Comparison of ENCODE assay signal across 1 cellular context in genomic region chr17:30950669-30951399, GRCh38.
TF ChIP-seq lines count a peak whose summit lies in the region.

No MANE protein-coding gene starts in this region.

TF ChIP-seq in HepG2, 621 proteins besides CTCF, POLR2A, EP300 and RAD21 (continued from another document and continues in another):
- TF ChIP-seq HNF1B (CRISPR knock-in tag; IDR thresholded peaks at IDR 0.05), result peak; percentile 61; the same call in 1 of the 2 replicates
- TF ChIP-seq GABPB1 (CRISPR knock-in tag; IDR thresholded peaks at IDR 0.05), result 0 out of 2 replicates have a peak, but pooled peaks have one; percentile 29
- 0 out of 2 replicates have a peak, but pooled peaks have one; percentile 24 for TF ChIP-seq HIC2 (CRISPR knock-in tag; IDR thresholded peaks at IDR 0.05; ENCODE audit: low read depth)
- 0 out of 2 replicates have a peak, but pooled peaks have one; percentile 17 for TF ChIP-seq TFE3 (CRISPR knock-in tag; IDR thresholded peaks at IDR 0.05)
- TF ChIP-seq POLR2AphosphoS2 (IDR thresholded peaks at IDR 0.05; ENCODE audit: low read depth, low read length), result no peak
- peak; percentile 35; the same call in 1 of the 2 replicates for TF ChIP-seq FOXO1 (CRISPR knock-in tag; IDR thresholded peaks at IDR 0.05)
- TF ChIP-seq ZNF660 (CRISPR knock-in tag; IDR thresholded peaks at IDR 0.05; ENCODE audit: borderline replicate concordance, low read depth), result no peak
- TF ChIP-seq HOXA3 (CRISPR knock-in tag; IDR thresholded peaks at IDR 0.05), result peak; percentile 43; the same call in 1 of the 2 replicates
- TF ChIP-seq TARDBP (CRISPR knock-in tag; IDR thresholded peaks at IDR 0.05), result peak; percentile 65; the same call in 1 of the 2 replicates
- TF ChIP-seq AHR (CRISPR knock-in tag; IDR thresholded peaks at IDR 0.05), result no peak
- TF ChIP-seq NR0B2 (CRISPR knock-in tag; IDR thresholded peaks at IDR 0.05), result no peak
- TF ChIP-seq ZNF768 (CRISPR knock-in tag; IDR thresholded peaks at IDR 0.05), result no peak
- TF ChIP-seq ZNF317 (CRISPR knock-in tag; IDR thresholded peaks at IDR 0.05), result peak; percentile 91
- TF ChIP-seq NPAS2 (CRISPR knock-in tag; IDR thresholded peaks at IDR 0.05; ENCODE audit: borderline replicate concordance), result no peak
- peak; percentile 20; the same call in 1 of the 2 replicates for TF ChIP-seq FOSL2 (CRISPR knock-in tag; IDR thresholded peaks at IDR 0.05)
- peak; percentile 65; the same call in 1 of the 2 replicates for TF ChIP-seq HNF4G (IDR thresholded peaks at IDR 0.05; ENCODE audit: borderline replicate concordance, low read depth, low read length)
- 0 out of 2 replicates have a peak, but pooled peaks have one; percentile 36 for TF ChIP-seq HNF4G (CRISPR knock-in tag; IDR thresholded peaks at IDR 0.05; ENCODE audit: borderline replicate concordance, low read depth)
- TF ChIP-seq ZNF367 (CRISPR knock-in tag; IDR thresholded peaks at IDR 0.05; ENCODE audit: borderline replicate concordance), result no peak
- peak; percentile 57; the same call in 1 of the 2 replicates for TF ChIP-seq SAP130 (CRISPR knock-in tag; IDR thresholded peaks at IDR 0.05; ENCODE audit: low read depth)
- peak; percentile 51; the same call in 1 of the 2 replicates for TF ChIP-seq PBX2 (CRISPR knock-in tag; IDR thresholded peaks at IDR 0.05)
- TF ChIP-seq SPEN (CRISPR knock-in tag; IDR thresholded peaks at IDR 0.05; ENCODE audit: low read depth), result no peak
- TF ChIP-seq FOXA1 (IDR thresholded peaks at IDR 0.05), result no peak
- peak; percentile 82 for TF ChIP-seq FOXA1 (CRISPR knock-in tag; IDR thresholded peaks at IDR 0.05)
- TF ChIP-seq ATF2 (CRISPR knock-in tag; IDR thresholded peaks at IDR 0.05), result no peak
- no peak for TF ChIP-seq ZNF33A (CRISPR knock-in tag; IDR thresholded peaks at IDR 0.05; ENCODE audit: borderline replicate concordance)
- no peak for TF ChIP-seq ARNT2 (CRISPR knock-in tag; IDR thresholded peaks at IDR 0.05; ENCODE audit: low read depth)
- peak; percentile 39; the same call in 1 of the 2 replicates for TF ChIP-seq ETV5 (CRISPR knock-in tag; IDR thresholded peaks at IDR 0.05; ENCODE audit: borderline replicate concordance)
- no peak for TF ChIP-seq RFXAP (CRISPR knock-in tag; IDR thresholded peaks at IDR 0.05; ENCODE audit: borderline replicate concordance)
- peak; percentile 77; the same call in 1 of the 2 replicates for TF ChIP-seq HDAC2 (CRISPR knock-in tag; IDR thresholded peaks at IDR 0.05)
- TF ChIP-seq ZMYM3 (CRISPR knock-in tag; IDR thresholded peaks at IDR 0.05), result no peak
- TF ChIP-seq ZSCAN21 (CRISPR knock-in tag; IDR thresholded peaks at IDR 0.05; ENCODE audit: borderline replicate concordance), result no peak
- no peak for TF ChIP-seq KIAA2018 (CRISPR knock-in tag; IDR thresholded peaks at IDR 0.05; ENCODE audit: borderline replicate concordance)
- TF ChIP-seq MTA3 (CRISPR knock-in tag; IDR thresholded peaks at IDR 0.05), result no peak
- TF ChIP-seq IRF2 (CRISPR knock-in tag; IDR thresholded peaks at IDR 0.05), result peak; percentile 38; the same call in 1 of the 2 replicates
- peak; percentile 42; the same call in 1 of the 2 replicates for TF ChIP-seq FOXK1 (CRISPR knock-in tag; IDR thresholded peaks at IDR 0.05; ENCODE audit: borderline replicate concordance, low read depth)
- TF ChIP-seq MAFK (conservative IDR thresholded peaks at IDR 0.05 in 1 of 2, IDR thresholded peaks at IDR 0.05 in 1 of 2; ENCODE audit: low read length in 2 of 2), result peak; percentile 83 to 84
- peak; percentile 58; the same call in 1 of the 2 replicates for TF ChIP-seq ZBTB42 (CRISPR knock-in tag; IDR thresholded peaks at IDR 0.05)
- TF ChIP-seq MIER3 (CRISPR knock-in tag; IDR thresholded peaks at IDR 0.05; ENCODE audit: borderline replicate concordance), result peak; percentile 42; the same call in 1 of the 2 replicates
- peak; percentile 91 for TF ChIP-seq HNF4A (CRISPR knock-in tag; IDR thresholded peaks at IDR 0.05)
- 0 out of 2 replicates have a peak, but pooled peaks have one; percentile 24 for TF ChIP-seq PATZ1 (CRISPR knock-in tag; IDR thresholded peaks at IDR 0.05)
- TF ChIP-seq SNAI1 (CRISPR knock-in tag; IDR thresholded peaks at IDR 0.05; ENCODE audit: borderline replicate concordance), result no peak
- no peak for TF ChIP-seq ZSCAN29 (CRISPR knock-in tag; conservative IDR thresholded peaks at IDR 0.05)
